ENCODE assay signal across 17 cellular contexts in genomic region chr5:24094081-24094480, GRCh38.
DNase-seq lines count a peak whose midpoint lies in the region; ATAC-seq and TF ChIP-seq lines count a peak whose summit lies in the region.
"Had no signal": no experiment of that assay in that cellular context is flagged by ENCODE, and none has a peak within 500 bp of the region (broad histone marks: within the 10 kb centered on the region; RNA-seq: fewer than 3 reads in every experiment).

No MANE protein-coding gene starts in this region.

- TF ChIP-seq CTCF in WTC11 (IDR thresholded peaks at IDR 0.05) = no peak

- ATAC-seq in WTC11 (peak; percentile 58; the same call in 1 of the 2 replicates), GM18907 (IDR thresholded peaks at IDR 0.05; ENCODE audit: unreplicated experiment) (no peak), GM21619 (IDR thresholded peaks at IDR 0.05; ENCODE audit: unreplicated experiment) (no peak)
- ATAC-seq in stimulated activated naive CD8-positive, alpha-beta T cell treated with anti-CD3 and anti-CD28 coated beads, Interleukin-15, Interleukin-2, amounts not matched to agents 100 U/mL and 50 U/mL, for 24 hours = no peak

- H3K27me3 Mint-ChIP-seq in WTC11 (ENCODE audit: low read depth) = no peaks in the 10 kb centered on the region
- H3K27me3 Mint-ChIP-seq: CD4-positive, alpha-beta memory T cell had no signal

- no peak overlapping the region for H3K4me3 Mint-ChIP-seq in WTC11
- H3K4me3 Mint-ChIP-seq: CD4-positive, alpha-beta memory T cell had no signal

- POLR2A ChIA-PET in WTC11 (lab: Charles Lee) = no interaction called here

- H3K27ac Mint-ChIP-seq in WTC11 = no peak overlapping the region
- H3K27ac Mint-ChIP-seq: CD4-positive, alpha-beta memory T cell had no signal

- H3K4me1 Mint-ChIP-seq in WTC11 = no peaks in the 10 kb centered on the region

- peaks cover 14% of the 10 kb centered on the region for H3K36me3 Mint-ChIP-seq in WTC11
- H3K36me3 Mint-ChIP-seq: CD4-positive, alpha-beta memory T cell had no signal

- DNase-seq in HT1080 (ENCODE audit: low read depth) (peak; percentile 64), WTC11 (ENCODE audit: low spot score) (no peak), left kidney (ENCODE audit: low read depth, low spot score) (peak; percentile 3), activated T-cell treated with anti-CD3 and anti-CD28 coated beads for 4 hours (no peak)
- DNase-seq in stimulated activated naive CD8-positive, alpha-beta T cell treated with anti-CD3 and anti-CD28 coated beads, Interleukin-15, Interleukin-2, amounts not matched to agents 100 U/mL and 50 U/mL, for 24 hours = no peak
- DNase-seq: Calu3; CD4-positive, alpha-beta memory T cell; HCEC 1CT; NCI-H1105 treated with DMSO at 0.1 percent for 48 hours; NCI-H187; NCI-H226; NCI-H526; NK-92 treated with Interleukin-12 subunit alpha and Interleukin-12 subunit beta, amount 100 ng/mL, for 24 hours; RPMI8226; SIG-M5 had no signal

- peaks cover 38% of the 10 kb centered on the region for H3K9me3 Mint-ChIP-seq in WTC11

- CTCF ChIA-PET in WTC11 (lab: Charles Lee) = interaction anchor here (0.6 kb wide), 1 partner anchor 275 kb away, joined by 3 read pairs; no protein-coding TSS in a partner anchor

TF ChIP-seq in WTC11, 78 proteins besides CTCF, POLR2A, EP300 and RAD21:
- TF ChIP-seq OVOL2 (CRISPR knock-in tag; IDR thresholded peaks at IDR 0.05; ENCODE audit: borderline replicate concordance) (no peak), RELA (CRISPR knock-in tag; IDR thresholded peaks at IDR 0.05; ENCODE audit: borderline replicate concordance) (no peak), STAT6 (CRISPR knock-in tag; conservative IDR thresholded peaks at IDR 0.05; ENCODE audit: low read depth) (no peak), ZBTB43 (CRISPR knock-in tag; IDR thresholded peaks at IDR 0.05) (no peak), NR1H2 (CRISPR knock-in tag; IDR thresholded peaks at IDR 0.05) (no peak)

Comparison
In these comparisons a context has a peak if more than half of its experiments do, and no peak if none do; other contexts are left out.
1. DNase-seq: peak in HT1080 (single experiment) and left kidney (single experiment); none in WTC11 (single experiment), activated T-cell treated with anti-CD3 and anti-CD28 coated beads for 4 hours (single experiment) and stimulated activated naive CD8-positive, alpha-beta T cell treated with anti-CD3 and anti-CD28 coated beads, Interleukin-15, Interleukin-2, amounts not matched to agents 100 U/mL and 50 U/mL, for 24 hours (single experiment).